Comparison of ENCODE assay signal across 21 cellular contexts in the genomic region with DNA sequence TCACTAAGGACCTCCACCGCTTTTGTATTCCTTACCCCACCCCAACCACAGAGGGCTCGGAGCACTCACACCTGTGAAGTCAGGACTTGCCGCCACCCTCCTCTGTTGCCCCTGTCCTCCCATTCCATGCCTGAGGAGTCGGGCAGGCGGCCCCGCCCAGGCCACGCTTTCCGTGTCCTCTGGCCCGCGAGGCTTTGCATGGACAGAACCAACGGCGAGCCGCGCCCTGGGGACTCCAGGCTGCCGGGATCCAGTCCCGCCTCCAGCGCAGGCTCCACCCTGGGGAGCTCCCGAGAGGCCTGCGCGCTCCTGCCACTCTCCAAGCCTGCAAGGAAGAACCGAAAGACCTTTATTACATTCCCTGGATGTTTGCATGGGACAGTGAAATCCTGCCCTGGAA.
A peak's percentile ranks its signal among the peaks of the same experiment; 100 is the strongest.
DNase-seq lines count a peak whose midpoint lies in the region; ATAC-seq, FAIRE-seq and TF ChIP-seq lines count a peak whose summit lies in the region.
"Had no signal": no experiment of that assay in that cellular context is flagged by ENCODE, and none has a peak within 500 bp of the region (broad histone marks: within the 10 kb centered on the region; RNA-seq: fewer than 3 reads in every experiment).

No MANE protein-coding gene starts in this region.

- no peak overlapping the region for H3K4me3 ChIP-seq in H7 (ENCODE audit: insufficient read depth, low read depth, low read length)
- no peak overlapping the region for H3K4me3 ChIP-seq in RWPE2 (ENCODE audit: severe bottlenecking)
- no peak overlapping the region for H3K4me3 ChIP-seq in OCI-LY7 (ENCODE audit: low read depth, low read length, poor library complexity, severe bottlenecking)
- H3K4me3 ChIP-seq in heart right ventricle: no peak overlapping the region
- H3K4me3 ChIP-seq: BLaER1, K562 had no signal

- no peak overlapping the region for H3K4me3 Mint-ChIP-seq in osteocyte (ENCODE audit: unreplicated experiment)
- H3K4me3 Mint-ChIP-seq: CD14-positive monocyte; CD8-positive, alpha-beta T cell had no signal

- POLR2A ChIA-PET in OCI-LY7 (lab: Charles Lee): interaction anchor here (0.5 to 0.6 kb wide), 2 partner anchors 8 to 12 kb away, joined by 3 read pairs; no protein-coding TSS in a partner anchor

- no peak overlapping the region for H3K27ac ChIP-seq in RWPE2 (ENCODE audit: poor library complexity, severe bottlenecking)
- H3K27ac ChIP-seq in OCI-LY7 (ENCODE audit: low read depth, low read length, poor library complexity, severe bottlenecking): no peak overlapping the region
- no peak overlapping the region for H3K27ac ChIP-seq in heart right ventricle
- H3K27ac ChIP-seq: BLaER1, HL-60 had no signal

- 95 to 96% methylated on average over 21 of the region's 21 CpGs for WGBS in heart right ventricle, 2 donors

- no peaks in the 10 kb centered on the region for H3K27me3 ChIP-seq in H7 (ENCODE audit: control insufficient read depth, insufficient read depth, low read length)
- H3K27me3 ChIP-seq in RWPE2 (ENCODE audit: insufficient read depth, poor library complexity, severe bottlenecking): no peaks in the 10 kb centered on the region
- H3K27me3 ChIP-seq in heart right ventricle: no peaks in the 10 kb centered on the region
- H3K27me3 ChIP-seq: BLaER1 had no signal

- H3K79me2 ChIP-seq in OCI-LY7 (ENCODE audit: insufficient read depth, low read depth, low read length): no peaks in the 10 kb centered on the region

- intact Hi-C loops in OCI-LY7 (cut with micrococcal nuclease; ENCODE audit: unreplicated experiment): no loop called here
- intact Hi-C loops in heart right ventricle (cut with DNase I): no loop called here

- no TSS peak for BruUV-seq in OCI-LY7 (replicated peaks; lab: Mats Ljungman, UMichigan)

- peak; percentile 88 for FAIRE-seq in urothelium cell line (lab: Jason Lieb, UNC)
- FAIRE-seq: A204.1, G401.6, GM12891, GM19239, H1, K562 had no signal

- no peaks in the 10 kb centered on the region for H3K36me3 ChIP-seq in H7 (replicated peaks; ENCODE audit: control insufficient read depth, insufficient read depth, low read length)
- H3K36me3 ChIP-seq in RWPE2 (ENCODE audit: low read depth): no peaks in the 10 kb centered on the region
- H3K36me3 ChIP-seq in OCI-LY7 (ENCODE audit: insufficient read depth, low read length): no peaks in the 10 kb centered on the region
- no peaks in the 10 kb centered on the region for H3K36me3 ChIP-seq in heart right ventricle
- H3K36me3 ChIP-seq: BLaER1 had no signal

- TF ChIP-seq CTCF in RWPE2 (IDR thresholded peaks at IDR 0.05; ENCODE audit: poor library complexity, severe bottlenecking): no peak
- no peak for TF ChIP-seq CTCF in osteocyte (IDR thresholded peaks at IDR 0.05)
- no peak for TF ChIP-seq CTCF in OCI-LY7 (conservative IDR thresholded peaks at IDR 0.05; ENCODE audit: low read length)
- no peak for TF ChIP-seq CTCF in heart right ventricle (IDR thresholded peaks at IDR 0.05)

- H3K27me3 Mint-ChIP-seq in osteocyte (ENCODE audit: unreplicated experiment): no peaks in the 10 kb centered on the region

- no peaks in the 10 kb centered on the region for H3K4me1 ChIP-seq in RWPE2 (ENCODE audit: insufficient read depth, poor library complexity, severe bottlenecking)
- no peaks in the 10 kb centered on the region for H3K4me1 ChIP-seq in OCI-LY7 (ENCODE audit: insufficient read depth, low read length, poor library complexity, severe bottlenecking)
- no peaks in the 10 kb centered on the region for H3K4me1 ChIP-seq in heart right ventricle
- H3K4me1 ChIP-seq: BLaER1 had no signal

- H3K27ac Mint-ChIP-seq in osteocyte (ENCODE audit: unreplicated experiment): no peak overlapping the region
- H3K27ac Mint-ChIP-seq: CD8-positive, alpha-beta T cell had no signal

- no peak overlapping the region for H3K4me2 ChIP-seq in OCI-LY7 (ENCODE audit: low read length)
- H3K4me2 ChIP-seq: BLaER1 had no signal

- peak; percentile 10 for DNase-seq in H7
- DNase-seq in RWPE2 (ENCODE audit: low spot score): peak; percentile 57
- DNase-seq in osteocyte (ENCODE audit: extremely low spot score, unreplicated experiment): peak; percentile 88
- DNase-seq in urothelium cell line (ENCODE audit: low spot score): no peak
- DNase-seq in OCI-LY7 (ENCODE audit: low spot score): no peak
- DNase-seq in NCI-H446 (lab: John Stamatoyannopoulos, UW): no peak
- no peak for DNase-seq in heart right ventricle
- DNase-seq: AML-193; Calu3; CD8-positive, alpha-beta T cell; HCEC 1CT; IMR-90 had no signal

- ATAC-seq in RWPE2 (ENCODE audit: low read depth) (no peak), heart right ventricle (no peak)
- ATAC-seq: CD8-positive, alpha-beta T cell; K562 had no signal

- H3K9me3 ChIP-seq in RWPE2 (ENCODE audit: severe bottlenecking) (peaks cover 2% of the 10 kb centered on the region), OCI-LY7 (ENCODE audit: low read length) (no peaks in the 10 kb centered on the region), heart right ventricle (peaks cover 0 to 5% (median 0%) of the 10 kb centered on the region in 11 donors)
- H3K9me3 ChIP-seq: BLaER1 had no signal

- peaks cover 37% of the 10 kb centered on the region for H3K9me3 Mint-ChIP-seq in osteocyte (ENCODE audit: unreplicated experiment)

- no peaks in the 10 kb centered on the region for H3K4me1 Mint-ChIP-seq in osteocyte (ENCODE audit: unreplicated experiment)
- H3K4me1 Mint-ChIP-seq: CD14-positive monocyte had no signal

- no peaks in the 10 kb centered on the region for H4K20me1 ChIP-seq in OCI-LY7 (ENCODE audit: insufficient read depth, low read length)
- H4K20me1 ChIP-seq: BLaER1 had no signal

- CTCF ChIA-PET in OCI-LY7 (lab: Charles Lee; ENCODE audit: unreplicated experiment): no interaction called here

- H3K9me2 ChIP-seq in OCI-LY7 (ENCODE audit: insufficient read depth, low read length): no peaks in the 10 kb centered on the region

- H2AFZ ChIP-seq in OCI-LY7 (ENCODE audit: low read length): no peak overlapping the region

- no peaks in the 10 kb centered on the region for H3K36me3 Mint-ChIP-seq in osteocyte (ENCODE audit: unreplicated experiment)
- H3K36me3 Mint-ChIP-seq: CD14-positive monocyte; CD8-positive, alpha-beta T cell had no signal

Comparison
In these comparisons a context has a peak if more than half of its experiments do, and no peak if none do; other contexts are left out.
1. DNase-seq: peak in H7 (single experiment), RWPE2 (single experiment) and osteocyte (single experiment); none in urothelium cell line (single experiment), OCI-LY7 (single experiment), NCI-H446 (0 of 2) and heart right ventricle (0 of 2).